Comparison of ENCODE assay signal across 35 cellular contexts in the genomic region with DNA sequence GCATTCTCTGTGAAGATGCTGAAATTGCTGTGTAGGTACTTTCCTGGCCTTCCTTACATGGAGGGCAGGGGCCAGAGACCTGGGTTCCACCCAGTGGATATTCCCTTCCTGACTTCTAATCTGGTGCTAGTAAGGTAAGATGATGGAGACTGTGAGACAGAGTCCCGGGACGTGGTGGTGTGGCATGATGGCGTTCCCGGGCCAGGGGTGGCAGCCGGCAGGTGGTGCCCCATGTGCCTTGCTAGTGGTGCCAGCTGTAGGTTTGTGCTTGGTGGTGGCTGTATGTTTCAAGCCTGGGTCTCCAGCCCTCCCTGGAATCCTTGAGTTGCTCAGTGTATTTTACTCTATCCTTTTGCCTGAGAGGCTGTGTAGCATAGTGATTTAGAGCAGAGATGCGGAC. TPM values are rescaled to one million over a fixed set of nuclear protein-coding genes. Genes with fewer than 3 reads are reported as not detected.
"Had no signal": no experiment of that assay in that cellular context is flagged by ENCODE, and none has a peak within 500 bp of the region (broad histone marks: within the 10 kb centered on the region; RNA-seq: fewer than 3 reads in every experiment).

No MANE protein-coding gene starts in this region.

- H3K9ac ChIP-seq: KMS-11 had no signal

- H3K9me3 ChIP-seq: MG63 had no signal

- H3K36me3 ChIP-seq: MG63 had no signal

- H3K27me3 ChIP-seq: MG63 had no signal

- H3K27ac ChIP-seq: KMS-11 had no signal

- H3K4me3 ChIP-seq: MG63 had no signal

- H3K4me2 ChIP-seq: KMS-11 had no signal

- DNase-seq: Karpas-422, Kasumi-1, MG63, MM.1S, MV-4-11, NCI-H1048, NCI-H1092, NCI-H1092 treated with DMSO at 0.1 percent for 48 hours, NCI-H1105, NCI-H1105 treated with DMSO at 0.1 percent for 48 hours, NCI-H1417, NCI-H1417 treated with DMSO at 0.1 percent for 48 hours, NCI-H1436, NCI-H1436 treated with DMSO at 0.1 percent for 48 hours, NCI-H146, NCI-H1694, NCI-H1694 treated with DMSO at 0.1 percent for 48 hours, NCI-H187, NCI-H187 treated with DMSO at 0.1 percent for 48 hours, NCI-H1930, NCI-H2029, NCI-H2029 treated with DMSO at 0.1 percent for 48 hours, NCI-H2081, NCI-H2081 treated with DMSO at 0.1 percent for 48 hours, NCI-H2107, NCI-H2171, NCI-H2171 treated with DMSO at 0.1 percent for 48 hours, NCI-H2227 treated with DMSO at 0.1 percent for 48 hours, NCI-H226, NCI-H345, NCI-H446, NCI-H446 treated with DMSO at 0.1 percent for 48 hours, NCI-H510A had no signal

RNA-seq across cellular contexts. Expression of a gene that starts 10.9 kb away (rescaled TPM):
- total RNA-seq: LHCN-M2 had no signal
